In the genomic region with DNA sequence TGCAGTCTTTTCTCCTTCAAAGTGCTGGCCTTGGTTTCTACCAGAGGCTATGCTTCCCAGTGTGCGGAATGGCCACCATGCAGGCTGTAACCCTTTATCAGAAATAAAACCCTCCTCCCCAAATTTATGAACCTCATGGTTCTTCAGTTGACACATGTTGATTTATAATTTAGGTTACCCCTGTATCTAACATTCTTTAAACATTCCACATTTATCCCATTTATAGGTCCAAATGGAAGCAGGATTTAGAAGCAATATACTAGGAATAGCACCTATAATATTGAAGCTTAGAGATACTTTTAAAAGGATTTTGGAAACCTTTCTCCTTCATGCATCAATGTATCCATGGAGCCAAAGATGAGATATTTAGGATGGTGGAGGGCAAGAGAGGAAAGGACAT, we compare ENCODE assay signal across 34 cellular contexts.
"Had no signal": no experiment of that assay in that cellular context is flagged by ENCODE, and none has a peak within 500 bp of the region (broad histone marks: within the 10 kb centered on the region; RNA-seq: fewer than 3 reads in every experiment).

No MANE protein-coding gene starts in this region.

- FAIRE-seq: astrocyte, bronchial epithelial cell had no signal

- ATAC-seq: activated naive CD4-positive, alpha-beta T cell treated with anti-CD3 and anti-CD28 coated beads, Interleukin-2, amount 50 U/mL, for 72 hours; activated naive CD8-positive, alpha-beta T cell treated with anti-CD3 and anti-CD28 coated beads, Interleukin-2, amount 50 U/mL, for 24 hours; activated T-cell treated with anti-CD3 and anti-CD28 coated beads, Interleukin-2, amount 50 U/mL, for 4 hours; activated T-cell treated with anti-CD3 and anti-CD28 coated beads, Interleukin-2, amount 50 U/mL, for 72 hours; activated T-helper 17 cell treated with anti-CD3 and anti-CD28 coated beads, Interleukin-2, amount 50 U/mL, for 72 hours; body of pancreas had no signal

- H3K4me3 ChIP-seq: adrenal gland, ascending aorta, body of pancreas, breast epithelium, cardiac muscle cell had no signal

- H3K27me3 ChIP-seq: adrenal gland, ascending aorta, body of pancreas, brain microvascular endothelial cell, breast epithelium, cardiac muscle cell had no signal

- H3K4me1 ChIP-seq: adrenal gland, ascending aorta, body of pancreas, breast epithelium had no signal

- DNase-seq: activated effector memory CD4-positive, alpha-beta T cell treated with anti-CD3 and anti-CD28 coated beads, Interleukin-2, amount 50 U/mL, for 16 hours; activated effector memory CD4-positive, alpha-beta T cell treated with Interleukin-2 at 50 U/mL for 16 hours; activated gamma-delta T cell; activated gamma-delta T cell treated with Interleukin-2 at 50 U/mL for 16 hours; activated naive CD4-positive, alpha-beta T cell; activated naive CD4-positive, alpha-beta T cell treated with anti-CD3 and anti-CD28 coated beads for 36 hours; activated naive CD4-positive, alpha-beta T cell treated with anti-CD3 and anti-CD28 coated beads, Interleukin-2, amount 10 ng/mL, durations not matched to agents 7 days and 5 days; activated naive CD4-positive, alpha-beta T cell treated with anti-CD3 and anti-CD28 coated beads, Interleukin-2, amount 50 U/mL, for 16 hours; activated naive CD4-positive, alpha-beta T cell treated with Interleukin-2 at 50 U/mL for 16 hours; activated naive CD8-positive, alpha-beta T cell treated with anti-CD3 and anti-CD28 coated beads for 36 hours; activated naive CD8-positive, alpha-beta T cell treated with anti-CD3 and anti-CD28 coated beads, Interleukin-2, amount 10 ng/mL, durations not matched to agents 7 days and 5 days; activated naive CD8-positive, alpha-beta T cell treated with anti-CD3 and anti-CD28 coated beads, Interleukin-2, amount 50 U/mL, for 24 hours; activated T-cell treated with anti-CD3 and anti-CD28 coated beads, Interleukin-2, amount 50 U/mL, for 1 hour; activated T-cell treated with anti-CD3 and anti-CD28 coated beads, Interleukin-2, amount 50 U/mL, for 24 hours; activated T-cell treated with anti-CD3 and anti-CD28 coated beads, Interleukin-2, amount 50 U/mL, for 4 hours; activated T-cell treated with anti-CD3 and anti-CD28 coated beads, Interleukin-2, amount 50 U/mL, for 48 hours; activated T-cell treated with anti-CD3 and anti-CD28 coated beads, Interleukin-2, amount 50 U/mL, for 72 hours; adrenal gland; amniotic stem cell; amygdala; anterior cingulate cortex; aorta; body of pancreas; brain microvascular endothelial cell; caudate nucleus; central memory CD4-positive, alpha-beta T cell; cerebellar nuclear complex had no signal

- H3K36me3 ChIP-seq: adrenal gland, ascending aorta, brain microvascular endothelial cell, breast epithelium, cardiac muscle cell had no signal

- H3K27ac ChIP-seq: adrenal gland, ascending aorta, body of pancreas, brain microvascular endothelial cell, breast epithelium, cardiac muscle cell had no signal

- H3K9me3 ChIP-seq: adrenal gland, ascending aorta, body of pancreas had no signal
